In the genomic region with DNA sequence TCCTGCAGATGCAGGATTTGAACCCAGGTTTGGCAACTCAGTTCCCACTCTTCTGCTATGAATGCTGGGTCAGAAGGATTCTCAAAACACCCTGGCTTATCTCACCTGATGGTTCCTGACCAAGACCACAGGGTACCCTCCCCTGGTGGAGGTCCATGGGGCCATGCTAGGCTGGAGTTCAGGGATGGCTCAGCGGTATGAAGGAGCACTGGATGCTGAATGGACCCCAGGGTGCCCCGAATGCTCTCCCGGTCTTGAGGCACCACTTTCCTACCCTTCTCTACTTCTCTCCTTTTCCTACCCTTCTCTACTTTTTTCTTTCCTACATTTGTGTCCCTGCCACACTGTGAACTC, we compare ENCODE assay signal across 16 cellular contexts. TPM values are rescaled to one million over a fixed set of nuclear protein-coding genes. Genes with fewer than 3 reads are reported as not detected.
A peak's percentile ranks its signal among the peaks of the same experiment; 100 is the strongest.
DNase-seq lines count a peak whose midpoint lies in the region; ATAC-seq and TF ChIP-seq lines count a peak whose summit lies in the region.
"Had no signal": no experiment of that assay in that cellular context is flagged by ENCODE, and none has a peak within 500 bp of the region (broad histone marks: within the 10 kb centered on the region; RNA-seq: fewer than 3 reads in every experiment).

No MANE protein-coding gene starts in this region.

- POLR2A ChIA-PET in WTC11 (lab: Charles Lee): no interaction called here

- TF ChIP-seq EP300 in suprapubic skin (IDR thresholded peaks at IDR 0.05): no peak

- H3K9me3 Mint-ChIP-seq in WTC11: no peaks in the 10 kb centered on the region

- CTCF ChIA-PET in WTC11 (lab: Charles Lee): interaction anchor here (0.6 to 3.0 kb wide), 6 partner anchors 39 to 234 kb away, joined by 3 to 12 read pairs (median 8); a partner anchor contains a TSS

- no peak for TF ChIP-seq POLR2A in suprapubic skin (IDR thresholded peaks at IDR 0.05)

- peaks cover 26% of the 10 kb centered on the region for H3K4me1 ChIP-seq in suprapubic skin
- H3K4me1 ChIP-seq: prostate gland had no signal

- no peaks in the 10 kb centered on the region for H3K27me3 ChIP-seq in suprapubic skin

- peaks cover 88% of the 10 kb centered on the region for H3K27me3 Mint-ChIP-seq in WTC11 (ENCODE audit: low read depth)

- no peak overlapping the region for H3K27ac Mint-ChIP-seq in WTC11

- H3K4me3 ChIP-seq in fibroblast of the aortic adventitia (ENCODE audit: low read depth, low read length) (peak overlapping the region; percentile 54), suprapubic skin (peak overlapping the region; percentile 59)
- H3K4me3 ChIP-seq: colonic mucosa had no signal

- H3K9me3 ChIP-seq in suprapubic skin: no peaks in the 10 kb centered on the region
- H3K9me3 ChIP-seq: colonic mucosa, prostate gland had no signal

- TF ChIP-seq CTCF in WTC11 (IDR thresholded peaks at IDR 0.05) (no peak), fibroblast of the aortic adventitia (IDR thresholded peaks at IDR 0.05; ENCODE audit: insufficient read depth, low read length) (no peak), suprapubic skin (IDR thresholded peaks at IDR 0.05) (no peak)

- H3K27ac ChIP-seq in suprapubic skin: no peak overlapping the region
- H3K27ac ChIP-seq: colonic mucosa, prostate gland had no signal

- WGBS in suprapubic skin: 57% methylated on average over 3 of the region's 3 CpGs

- H3K4me3 Mint-ChIP-seq in WTC11: peak overlapping the region; percentile 59

- no peaks in the 10 kb centered on the region for H3K36me3 Mint-ChIP-seq in WTC11

- H3K36me3 ChIP-seq in suprapubic skin: peaks cover 14% of the 10 kb centered on the region
- H3K36me3 ChIP-seq: colonic mucosa, prostate gland had no signal

- peak; percentile 3 for DNase-seq in activated gamma-delta T cell treated with Interleukin-2 at 50 U/mL for 16 hours
- no peak for DNase-seq in activated gamma-delta T cell (lab: John Stamatoyannopoulos, UW)
- DNase-seq in WTC11 (ENCODE audit: low spot score): no peak
- peak; percentile 12 for DNase-seq in fibroblast of the aortic adventitia (ENCODE audit: low read depth)
- no peak for DNase-seq in suprapubic skin (ENCODE audit: low spot score in 2 of 2)
- no peak for DNase-seq in stimulated activated CD4-positive, alpha-beta T cell treated with anti-CD3 and anti-CD28 coated beads, Interleukin-1b, Interleukin-23, amount 100 ng/mL, for 48 hours
- DNase-seq: colonic mucosa; GF-D8; KBM-7; OCI-M1; stimulated activated CD4-positive, alpha-beta T cell treated with anti-CD3 and anti-CD28 coated beads, Interleukin-4, amount 100 ng/mL, for 4 hours; T-helper 9 cell had no signal

- H3K4me1 Mint-ChIP-seq in WTC11: no peaks in the 10 kb centered on the region

- ATAC-seq in WTC11: no peak
- ATAC-seq in HG03571 (IDR thresholded peaks at IDR 0.05; ENCODE audit: unreplicated experiment): no peak
- ATAC-seq in HG03521 (IDR thresholded peaks at IDR 0.05; ENCODE audit: unreplicated experiment): no peak

TF ChIP-seq in WTC11, 78 proteins besides CTCF, POLR2A, EP300 and RAD21:
- TF ChIP-seq NR1H2 (CRISPR knock-in tag; IDR thresholded peaks at IDR 0.05) (no peak), EMX1 (CRISPR knock-in tag; IDR thresholded peaks at IDR 0.05) (no peak), SMAD4 (CRISPR knock-in tag; IDR thresholded peaks at IDR 0.05) (no peak), ZNF219 (CRISPR knock-in tag; IDR thresholded peaks at IDR 0.05; ENCODE audit: borderline replicate concordance) (no peak), RORB (CRISPR knock-in tag; IDR thresholded peaks at IDR 0.05) (no peak), ELF4 (CRISPR knock-in tag; IDR thresholded peaks at IDR 0.05; ENCODE audit: low read depth) (no peak), NR2C2 (CRISPR knock-in tag; IDR thresholded peaks at IDR 0.05) (no peak), ETV6 (CRISPR knock-in tag; IDR thresholded peaks at IDR 0.05) (no peak)
- TF ChIP-seq, protein P1, sequence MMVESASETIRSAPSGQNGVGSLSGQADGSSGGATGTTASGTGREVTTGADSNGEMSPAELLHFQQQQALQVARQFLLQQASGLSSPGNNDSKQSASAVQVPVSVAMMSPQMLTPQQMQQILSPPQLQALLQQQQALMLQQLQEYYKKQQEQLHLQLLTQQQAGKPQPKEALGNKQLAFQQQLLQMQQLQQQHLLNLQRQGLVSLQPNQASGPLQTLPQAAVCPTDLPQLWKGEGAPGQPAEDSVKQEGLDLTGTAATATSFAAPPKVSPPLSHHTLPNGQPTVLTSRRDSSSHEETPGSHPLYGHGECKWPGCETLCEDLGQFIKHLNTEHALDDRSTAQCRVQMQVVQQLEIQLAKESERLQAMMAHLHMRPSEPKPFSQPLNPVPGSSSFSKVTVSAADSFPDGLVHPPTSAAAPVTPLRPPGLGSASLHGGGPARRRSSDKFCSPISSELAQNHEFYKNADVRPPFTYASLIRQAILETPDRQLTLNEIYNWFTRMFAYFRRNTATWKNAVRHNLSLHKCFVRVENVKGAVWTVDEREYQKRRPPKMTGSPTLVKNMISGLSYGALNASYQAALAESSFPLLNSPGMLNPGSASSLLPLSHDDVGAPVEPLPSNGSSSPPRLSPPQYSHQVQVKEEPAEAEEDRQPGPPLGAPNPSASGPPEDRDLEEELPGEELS (CRISPR knock-in tag; IDR thresholded peaks at IDR 0.05): no peak
- TF ChIP-seq, protein P2, sequence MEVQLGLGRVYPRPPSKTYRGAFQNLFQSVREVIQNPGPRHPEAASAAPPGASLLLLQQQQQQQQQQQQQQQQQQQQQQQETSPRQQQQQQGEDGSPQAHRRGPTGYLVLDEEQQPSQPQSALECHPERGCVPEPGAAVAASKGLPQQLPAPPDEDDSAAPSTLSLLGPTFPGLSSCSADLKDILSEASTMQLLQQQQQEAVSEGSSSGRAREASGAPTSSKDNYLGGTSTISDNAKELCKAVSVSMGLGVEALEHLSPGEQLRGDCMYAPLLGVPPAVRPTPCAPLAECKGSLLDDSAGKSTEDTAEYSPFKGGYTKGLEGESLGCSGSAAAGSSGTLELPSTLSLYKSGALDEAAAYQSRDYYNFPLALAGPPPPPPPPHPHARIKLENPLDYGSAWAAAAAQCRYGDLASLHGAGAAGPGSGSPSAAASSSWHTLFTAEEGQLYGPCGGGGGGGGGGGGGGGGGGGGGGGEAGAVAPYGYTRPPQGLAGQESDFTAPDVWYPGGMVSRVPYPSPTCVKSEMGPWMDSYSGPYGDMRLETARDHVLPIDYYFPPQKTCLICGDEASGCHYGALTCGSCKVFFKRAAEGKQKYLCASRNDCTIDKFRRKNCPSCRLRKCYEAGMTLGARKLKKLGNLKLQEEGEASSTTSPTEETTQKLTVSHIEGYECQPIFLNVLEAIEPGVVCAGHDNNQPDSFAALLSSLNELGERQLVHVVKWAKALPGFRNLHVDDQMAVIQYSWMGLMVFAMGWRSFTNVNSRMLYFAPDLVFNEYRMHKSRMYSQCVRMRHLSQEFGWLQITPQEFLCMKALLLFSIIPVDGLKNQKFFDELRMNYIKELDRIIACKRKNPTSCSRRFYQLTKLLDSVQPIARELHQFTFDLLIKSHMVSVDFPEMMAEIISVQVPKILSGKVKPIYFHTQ (CRISPR knock-in tag; IDR thresholded peaks at IDR 0.05): no peak
TF ChIP-seq in WTC11: peak in this region for 0.

RNA-seq across cellular contexts. Expression of a gene that starts 9.7 kb away (rescaled TPM):
- 0.07 to 0.21 TPM (median 0.11 TPM) in 3 replicates for total RNA-seq in WTC11 (2021)
- total RNA-seq in fibroblast of the aortic adventitia (ENCODE audit: low replicate concordance): 0.09 and 0.16 TPM in 2 replicates
- under 1 TPM in 1 of 4 donors, not detected in 3; 0.16 TPM for total RNA-seq in suprapubic skin
- total RNA-seq: glomerular endothelial cell had no signal

RNA-seq across cellular contexts. Expression of a gene that starts 43.8 kb away (rescaled TPM):
- total RNA-seq in WTC11 (2021) (3.3 to 3.5 TPM (median 3.4 TPM) in 3 replicates), fibroblast of the aortic adventitia (ENCODE audit: low replicate concordance) (78.4 and 164 TPM in 2 replicates), suprapubic skin (100 to 1,000 TPM; 829 to 975 (median 858) TPM)

RNA-seq across cellular contexts. Expression of a gene that starts 51.2 kb away (rescaled TPM):
- total RNA-seq in WTC11 (2021): 2.6 to 3.8 TPM (median 2.8 TPM) in 3 replicates
- total RNA-seq in fibroblast of the aortic adventitia (ENCODE audit: low replicate concordance): 2.8 and 8.0 TPM in 2 replicates
- 10 to 100 TPM in 2 of 4 donors, 1 to 10 TPM in 2; 6.3 to 10.9 (median 9.1) TPM for total RNA-seq in suprapubic skin

Comparison
In these comparisons a context has a peak if more than half of its experiments do, and no peak if none do; other contexts are left out.
1. DNase-seq: peak in activated gamma-delta T cell treated with Interleukin-2 at 50 U/mL for 16 hours (single experiment) and fibroblast of the aortic adventitia (single experiment); none in activated gamma-delta T cell (single experiment), WTC11 (single experiment), suprapubic skin (0 of 2) and stimulated activated CD4-positive, alpha-beta T cell treated with anti-CD3 and anti-CD28 coated beads, Interleukin-1b, Interleukin-23, amount 100 ng/mL, for 48 hours (single experiment).
2. RNA of a gene that starts 43.8 kb away (total RNA-seq): 829 to 975 TPM in suprapubic skin and 78.4 to 164 TPM in fibroblast of the aortic adventitia; 3.3 to 3.5 TPM in WTC11; every median in the first group is over 10 times any median in the second.